ENCODE assay signal across 17 cellular contexts in genomic region chrX:37998586-37999267, GRCh38. TPM values are rescaled to one million over a fixed set of nuclear protein-coding genes. Genes with fewer than 3 reads are reported as not detected.
DNase-seq lines count a peak whose midpoint lies in the region; ATAC-seq and TF ChIP-seq lines count a peak whose summit lies in the region.
"Had no signal": no experiment of that assay in that cellular context is flagged by ENCODE, and none has a peak within 500 bp of the region (broad histone marks: within the 10 kb centered on the region; RNA-seq: fewer than 3 reads in every experiment).

No MANE protein-coding gene starts in this region.

- no peak overlapping the region for H3K4me3 ChIP-seq in kidney epithelial cell (ENCODE audit: low read depth, low read length)
- H3K4me3 ChIP-seq: GM12878, heart left ventricle, tibial artery had no signal

- H3K4me3 Mint-ChIP-seq in activated T-helper 17 cell treated with anti-CD3 and anti-CD28 coated beads, Interleukin-2, amount 50 U/mL, for 72 hours = no peak overlapping the region
- H3K4me3 Mint-ChIP-seq in activated CD8-positive, alpha-beta T cell treated with anti-CD3 and anti-CD28 coated beads, Interleukin-2, amount 10 ng/mL, durations not matched to agents 7 days and 5 days = no peak overlapping the region
- H3K4me3 Mint-ChIP-seq in endothelial cell (ENCODE audit: unreplicated experiment) = no peak overlapping the region
- H3K4me3 Mint-ChIP-seq: activated T-cell treated with anti-CD3 and anti-CD28 coated beads, Interleukin-2, amount 50 U/mL, for 24 hours; central memory CD8-positive, alpha-beta T cell; mesothelial cell of epicardium had no signal

- POLR2A ChIA-PET in activated CD8-positive, alpha-beta T cell treated with anti-CD3 and anti-CD28 coated beads, Interleukin-2, amount 10 ng/mL, durations not matched to agents 7 days and 5 days (lab: Charles Lee) = no interaction called here

- H3K27ac Mint-ChIP-seq in activated T-helper 17 cell treated with anti-CD3 and anti-CD28 coated beads, Interleukin-2, amount 50 U/mL, for 72 hours = peak overlapping the region; percentile 82
- H3K27ac Mint-ChIP-seq in activated CD8-positive, alpha-beta T cell treated with anti-CD3 and anti-CD28 coated beads, Interleukin-2, amount 10 ng/mL, durations not matched to agents 7 days and 5 days = no peak overlapping the region
- H3K27ac Mint-ChIP-seq in endothelial cell (ENCODE audit: unreplicated experiment) = no peak overlapping the region
- H3K27ac Mint-ChIP-seq: activated T-cell treated with anti-CD3 and anti-CD28 coated beads, Interleukin-2, amount 50 U/mL, for 24 hours; mesothelial cell of epicardium had no signal

- H3K36me3 ChIP-seq in kidney epithelial cell (ENCODE audit: control insufficient read depth, insufficient read depth, low read length) = no peaks in the 10 kb centered on the region
- H3K36me3 ChIP-seq: heart left ventricle, tibial artery, WERI-Rb-1 had no signal

- DNase-seq in EH (ENCODE audit: low read depth) = peak; percentile 6
- peak; percentile 15 for DNase-seq in NCI-H128 (lab: John Stamatoyannopoulos, UW; ENCODE audit: unreplicated experiment)
- peak; percentile 25 for DNase-seq in kidney epithelial cell (ENCODE audit: low read depth)
- no peak for DNase-seq in activated CD8-positive, alpha-beta T cell treated with anti-CD3 and anti-CD28 coated beads, Interleukin-2, amount 10 ng/mL, durations not matched to agents 7 days and 5 days
- no peak for DNase-seq in stimulated activated CD4-positive, alpha-beta T cell treated with anti-CD3 and anti-CD28 coated beads, Interleukin-2, amount 100 ng/mL, for 24 hours
- DNase-seq in endothelial cell (ENCODE audit: low spot score) = no peak
- DNase-seq in retina = no peak
- DNase-seq: activated T-cell treated with anti-CD3 and anti-CD28 coated beads, Interleukin-2, amount 50 U/mL, for 24 hours; heart left ventricle; NCI-H1048; SIG-M5; tibial artery; WERI-Rb-1 had no signal

- peaks cover 5% of the 10 kb centered on the region for H3K4me1 Mint-ChIP-seq in activated T-helper 17 cell treated with anti-CD3 and anti-CD28 coated beads, Interleukin-2, amount 50 U/mL, for 72 hours
- no peaks in the 10 kb centered on the region for H3K4me1 Mint-ChIP-seq in activated CD8-positive, alpha-beta T cell treated with anti-CD3 and anti-CD28 coated beads, Interleukin-2, amount 10 ng/mL, durations not matched to agents 7 days and 5 days (ENCODE audit: low read depth)
- no peaks in the 10 kb centered on the region for H3K4me1 Mint-ChIP-seq in endothelial cell (ENCODE audit: unreplicated experiment)
- H3K4me1 Mint-ChIP-seq: mesothelial cell of epicardium had no signal

- ATAC-seq in activated T-helper 17 cell treated with anti-CD3 and anti-CD28 coated beads, Interleukin-2, amount 50 U/mL, for 72 hours (replicated peaks) = peak; percentile 95
- no peak for ATAC-seq in activated CD8-positive, alpha-beta T cell treated with anti-CD3 and anti-CD28 coated beads, Interleukin-2, amount 10 ng/mL, durations not matched to agents 7 days and 5 days
- ATAC-seq: GM12878, heart left ventricle had no signal

- no peaks in the 10 kb centered on the region for H3K9me3 Mint-ChIP-seq in activated T-helper 17 cell treated with anti-CD3 and anti-CD28 coated beads, Interleukin-2, amount 50 U/mL, for 72 hours
- no peaks in the 10 kb centered on the region for H3K9me3 Mint-ChIP-seq in activated CD8-positive, alpha-beta T cell treated with anti-CD3 and anti-CD28 coated beads, Interleukin-2, amount 10 ng/mL, durations not matched to agents 7 days and 5 days (ENCODE audit: insufficient read depth)
- no peaks in the 10 kb centered on the region for H3K9me3 Mint-ChIP-seq in endothelial cell (ENCODE audit: unreplicated experiment)
- H3K9me3 Mint-ChIP-seq: activated T-cell treated with anti-CD3 and anti-CD28 coated beads, Interleukin-2, amount 50 U/mL, for 24 hours; central memory CD8-positive, alpha-beta T cell had no signal

- CTCF ChIA-PET in activated CD8-positive, alpha-beta T cell treated with anti-CD3 and anti-CD28 coated beads, Interleukin-2, amount 10 ng/mL, durations not matched to agents 7 days and 5 days (lab: Charles Lee) = no interaction called here

- no peaks in the 10 kb centered on the region for H3K36me3 Mint-ChIP-seq in activated T-helper 17 cell treated with anti-CD3 and anti-CD28 coated beads, Interleukin-2, amount 50 U/mL, for 72 hours (ENCODE audit: low read depth)
- H3K36me3 Mint-ChIP-seq in activated CD8-positive, alpha-beta T cell treated with anti-CD3 and anti-CD28 coated beads, Interleukin-2, amount 10 ng/mL, durations not matched to agents 7 days and 5 days (ENCODE audit: low read depth) = no peaks in the 10 kb centered on the region
- H3K36me3 Mint-ChIP-seq in endothelial cell (ENCODE audit: low read depth, unreplicated experiment) = no peaks in the 10 kb centered on the region
- H3K36me3 Mint-ChIP-seq: mesothelial cell of epicardium had no signal

- no peaks in the 10 kb centered on the region for H3K27me3 ChIP-seq in kidney epithelial cell (ENCODE audit: control insufficient read depth, insufficient read depth, low read length)
- H3K27me3 ChIP-seq: tibial artery had no signal

- H3K27me3 Mint-ChIP-seq in activated T-helper 17 cell treated with anti-CD3 and anti-CD28 coated beads, Interleukin-2, amount 50 U/mL, for 72 hours = no peaks in the 10 kb centered on the region
- no peaks in the 10 kb centered on the region for H3K27me3 Mint-ChIP-seq in activated CD8-positive, alpha-beta T cell treated with anti-CD3 and anti-CD28 coated beads, Interleukin-2, amount 10 ng/mL, durations not matched to agents 7 days and 5 days (ENCODE audit: low read depth)
- H3K27me3 Mint-ChIP-seq in endothelial cell (ENCODE audit: unreplicated experiment) = no peaks in the 10 kb centered on the region
- H3K27me3 Mint-ChIP-seq: central memory CD8-positive, alpha-beta T cell had no signal

- no peak for TF ChIP-seq CTCF in kidney epithelial cell (IDR thresholded peaks at IDR 0.05; ENCODE audit: insufficient read depth, low read length, poor library complexity, severe bottlenecking)
- no peak for TF ChIP-seq CTCF in endothelial cell (IDR thresholded peaks at IDR 0.05; ENCODE audit: unreplicated experiment)

RNA-seq across cellular contexts. Expression of gene SYTL5, which starts 7.6 kb away (rescaled TPM):
- total RNA-seq in activated T-helper 17 cell treated with anti-CD3 and anti-CD28 coated beads, Interleukin-2, amount 50 U/mL, for 72 hours = under 1 TPM; 0.06 to 0.26 TPM
- total RNA-seq in kidney epithelial cell (0.08 TPM in 1 of 2 replicates, not detected in the other), endothelial cell (ENCODE audit: unreplicated experiment) (not detected)
- not detected for total RNA-seq in activated CD8-positive, alpha-beta T cell treated with anti-CD3 and anti-CD28 coated beads, Interleukin-2, amount 10 ng/mL, durations not matched to agents 7 days and 5 days

Comparison
In these comparisons a context has a peak if more than half of its experiments do, and no peak if none do; other contexts are left out.
1. DNase-seq: peak in EH (single experiment), NCI-H128 (single experiment) and kidney epithelial cell (single experiment); none in activated CD8-positive, alpha-beta T cell treated with anti-CD3 and anti-CD28 coated beads, Interleukin-2, amount 10 ng/mL, durations not matched to agents 7 days and 5 days (single experiment), stimulated activated CD4-positive, alpha-beta T cell treated with anti-CD3 and anti-CD28 coated beads, Interleukin-2, amount 100 ng/mL, for 24 hours (0 of 2), endothelial cell (single experiment) and retina (single experiment).